ENCODE assay signal across 11 cellular contexts in genomic region chr20:58854638-58855471, GRCh38.
DNase-seq lines count a peak whose midpoint lies in the region; ATAC-seq and TF ChIP-seq lines count a peak whose summit lies in the region.
"Had no signal": no experiment of that assay in that cellular context is flagged by ENCODE, and none has a peak within 500 bp of the region (broad histone marks: within the 10 kb centered on the region; RNA-seq: fewer than 3 reads in every experiment).

No MANE protein-coding gene starts in this region.

- H3K27ac ChIP-seq in HUES6 (ENCODE audit: low read depth, low read length) = no peak overlapping the region
- no peak overlapping the region for H3K27ac ChIP-seq in effector memory CD4-positive, alpha-beta T cell (ENCODE audit: insufficient read depth, low read length, poor library complexity, severe bottlenecking)
- H3K27ac ChIP-seq: neutrophil had no signal

- peaks cover 88% of the 10 kb centered on the region for H3K27me3 Mint-ChIP-seq in nephron progenitor cell (ENCODE audit: low read depth, poor library complexity)

- no peak overlapping the region for H3K9ac ChIP-seq in HUES6 (ENCODE audit: low read length)

- H3K27me3 ChIP-seq in HUES6 (ENCODE audit: control insufficient read depth, insufficient read depth, low read length) = peaks cover 77% of the 10 kb centered on the region
- H3K27me3 ChIP-seq in effector memory CD4-positive, alpha-beta T cell (replicated peaks; ENCODE audit: control insufficient read depth, insufficient read depth, low read length, poor library complexity, severe bottlenecking) = peaks cover 21% of the 10 kb centered on the region

- ATAC-seq in HG03097 (IDR thresholded peaks at IDR 0.05; ENCODE audit: low FRiP score, unreplicated experiment) = no peak
- no peak for ATAC-seq in HG03196 (IDR thresholded peaks at IDR 0.05; ENCODE audit: unreplicated experiment)
- ATAC-seq in GM21786 (IDR thresholded peaks at IDR 0.05; ENCODE audit: unreplicated experiment) = no peak

- no peaks in the 10 kb centered on the region for H3K9me3 ChIP-seq in HUES6 (ENCODE audit: control insufficient read depth, insufficient read depth, low read depth, low read length)
- no peaks in the 10 kb centered on the region for H3K9me3 ChIP-seq in effector memory CD4-positive, alpha-beta T cell (ENCODE audit: control insufficient read depth, low read length)
- H3K9me3 ChIP-seq: neutrophil had no signal

- no peaks in the 10 kb centered on the region for H3K36me3 Mint-ChIP-seq in nephron progenitor cell (ENCODE audit: low read depth)

- H3K4me3 Mint-ChIP-seq in nephron progenitor cell = peak overlapping the region; percentile 62

- peaks cover 24% of the 10 kb centered on the region for H3K4me1 Mint-ChIP-seq in nephron progenitor cell

- H3K9me3 Mint-ChIP-seq in nephron progenitor cell = peaks cover 20% of the 10 kb centered on the region

- H3K36me3 ChIP-seq in HUES6 (ENCODE audit: control insufficient read depth, insufficient read depth, low read length) = no peaks in the 10 kb centered on the region
- H3K36me3 ChIP-seq in effector memory CD4-positive, alpha-beta T cell (ENCODE audit: control insufficient read depth, insufficient read depth, low read length) = no peaks in the 10 kb centered on the region
- H3K36me3 ChIP-seq: neutrophil had no signal

- DNase-seq in AG09309 (ENCODE audit: low read depth) (no peak), nephron progenitor cell (peak; percentile 42), NCI-H187 treated with DMSO at 0.1 percent for 48 hours (lab: John Stamatoyannopoulos, UW) (no peak)
- no peak for DNase-seq in effector memory CD4-positive, alpha-beta T cell
- DNase-seq: activated CD4-positive, alpha-beta T cell treated with anti-CD3 and anti-CD28 coated beads for 48 hours; effector CD8-positive, alpha-beta T cell had no signal

- peaks cover 9% of the 10 kb centered on the region; the same call in 1 of the 2 replicates for H3K4me1 ChIP-seq in HUES6 (ENCODE audit: control insufficient read depth, insufficient read depth, low read length)
- H3K4me1 ChIP-seq in effector memory CD4-positive, alpha-beta T cell (ENCODE audit: control insufficient read depth, insufficient read depth, low read length, poor library complexity, severe bottlenecking) = peaks cover 13% of the 10 kb centered on the region

- H3K27ac Mint-ChIP-seq in nephron progenitor cell = no peak overlapping the region

- peak overlapping the region; percentile 18 for H3K4me3 ChIP-seq in AG09309 (ENCODE audit: control insufficient read depth, low read depth, low read length)
- H3K4me3 ChIP-seq in HUES6 (ENCODE audit: low read depth, low read length) = peak overlapping the region; percentile 60
- H3K4me3 ChIP-seq in effector memory CD4-positive, alpha-beta T cell (ENCODE audit: insufficient read depth, low read depth, low read length, poor library complexity, severe bottlenecking) = peak overlapping the region; percentile 29

- TF ChIP-seq CTCF in AG09309 (IDR thresholded peaks at IDR 0.05; ENCODE audit: control insufficient read depth, insufficient read depth, low read depth, low read length, missing control alignments) (no peak), nephron progenitor cell (IDR thresholded peaks at IDR 0.05) (no peak)
